Comparison of ENCODE assay signal across 1 cellular context in genomic region chr3:186566772-186567071, GRCh38.
TF ChIP-seq lines count a peak whose summit lies in the region.

No MANE protein-coding gene starts in this region.

TF ChIP-seq in GM12878, 131 proteins besides CTCF, POLR2A, EP300 and RAD21:
- TF ChIP-seq, protein P1, sequence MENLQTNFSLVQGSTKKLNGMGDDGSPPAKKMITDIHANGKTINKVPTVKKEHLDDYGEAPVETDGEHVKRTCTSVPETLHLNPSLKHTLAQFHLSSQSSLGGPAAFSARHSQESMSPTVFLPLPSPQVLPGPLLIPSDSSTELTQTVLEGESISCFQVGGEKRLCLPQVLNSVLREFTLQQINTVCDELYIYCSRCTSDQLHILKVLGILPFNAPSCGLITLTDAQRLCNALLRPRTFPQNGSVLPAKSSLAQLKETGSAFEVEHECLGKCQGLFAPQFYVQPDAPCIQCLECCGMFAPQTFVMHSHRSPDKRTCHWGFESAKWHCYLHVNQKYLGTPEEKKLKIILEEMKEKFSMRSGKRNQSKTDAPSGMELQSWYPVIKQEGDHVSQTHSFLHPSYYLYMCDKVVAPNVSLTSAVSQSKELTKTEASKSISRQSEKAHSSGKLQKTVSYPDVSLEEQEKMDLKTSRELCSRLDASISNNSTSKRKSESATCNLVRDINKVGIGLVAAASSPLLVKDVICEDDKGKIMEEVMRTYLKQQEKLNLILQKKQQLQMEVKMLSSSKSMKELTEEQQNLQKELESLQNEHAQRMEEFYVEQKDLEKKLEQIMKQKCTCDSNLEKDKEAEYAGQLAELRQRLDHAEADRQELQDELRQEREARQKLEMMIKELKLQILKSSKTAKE (IDR thresholded peaks at IDR 0.05; ENCODE audit: low read depth, poor library complexity, severe bottlenecking) = no peak
- TF ChIP-seq MLLT1 (IDR thresholded peaks at IDR 0.05) = no peak
TF ChIP-seq in GM12878: peak in this region for 0.
